ENCODE assay signal across 8 cellular contexts in the genomic region with DNA sequence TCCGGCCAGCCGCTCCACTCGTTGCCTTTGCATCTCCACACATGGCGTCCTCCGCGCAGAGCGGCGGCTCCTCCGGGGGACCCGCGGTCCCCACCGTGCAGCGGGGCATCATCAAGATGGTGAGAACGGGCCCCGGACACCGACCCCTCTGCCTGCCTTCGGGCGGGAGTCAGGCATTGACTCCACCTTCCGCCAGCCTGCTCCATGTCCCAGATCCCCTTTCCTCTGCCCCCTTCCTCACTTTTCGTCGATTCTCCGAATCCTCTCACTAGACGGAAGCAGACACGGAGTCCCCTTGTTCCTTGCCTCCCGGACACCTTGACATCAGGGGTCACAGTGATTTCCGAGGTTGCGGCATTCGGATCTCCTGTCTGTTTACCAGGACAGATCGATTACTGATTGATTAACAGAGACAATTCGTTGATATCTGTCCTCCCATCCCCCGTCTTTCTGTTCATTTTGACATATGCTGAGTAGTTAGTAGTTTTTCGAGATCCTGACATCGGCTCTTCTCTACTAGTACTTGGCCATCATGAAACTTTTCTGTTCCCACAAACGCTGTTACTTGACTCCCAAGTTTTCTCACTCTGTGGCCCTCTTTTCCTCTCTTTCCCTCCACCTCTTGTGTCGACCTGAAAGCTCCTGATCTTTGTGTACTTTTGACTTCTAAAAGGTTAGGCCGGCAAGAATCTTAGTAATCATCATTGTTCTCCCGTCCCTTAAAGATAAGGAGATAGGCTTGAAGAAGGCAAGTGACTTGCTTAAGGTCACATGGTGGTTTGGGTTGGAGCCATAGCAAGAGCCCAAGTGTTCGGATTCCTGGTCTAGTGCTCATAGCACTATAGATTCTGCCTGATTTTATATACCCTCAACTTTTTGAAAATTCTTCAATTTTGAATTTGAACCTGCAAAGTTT. TPM values are rescaled to one million over a fixed set of nuclear protein-coding genes. Genes with fewer than 3 reads are reported as not detected.
A peak's percentile ranks its signal among the peaks of the same experiment; 100 is the strongest.
DNase-seq lines count a peak whose midpoint lies in the region; ATAC-seq lines count a peak whose summit lies in the region.

No MANE protein-coding gene starts in this region.

- no peaks in the 10 kb centered on the region for H3K27me3 ChIP-seq in iPS DF 6.9 (ENCODE audit: control insufficient read depth, insufficient read depth, low read length)

- intact Hi-C loops in activated T-helper 1 cell treated with anti-CD3 and anti-CD28 coated beads, Interleukin-12 subunit alpha, Interleukin-12 subunit beta, Interleukin-2, Interleukin-4 antibody, amounts not matched to agents 30 ng/mL and 10 ng/mL and 1 ng/mL, durations not matched to agents 14 hours and 24 hours and 36 hours (cut with micrococcal nuclease), result loop anchor here (1.0 to 10.0 kb wide), 6 partner anchors 205 to 882 kb away; partner anchors contain the start of genes HILPDA, IMPDH1 and ZNF800

- no peaks in the 10 kb centered on the region for H3K9me3 Mint-ChIP-seq in activated T-helper 1 cell treated with anti-CD3 and anti-CD28 coated beads, Interleukin-12 subunit alpha, Interleukin-12 subunit beta, Interleukin-2, Interleukin-4 antibody, amounts not matched to agents 30 ng/mL and 10 ng/mL and 1 ng/mL, durations not matched to agents 14 hours and 24 hours and 36 hours

- peak overlapping the region; percentile 74 for H3K4me3 ChIP-seq in iPS DF 6.9 (ENCODE audit: low read length)

- ATAC-seq in GM18907 (IDR thresholded peaks at IDR 0.05; ENCODE audit: unreplicated experiment) (peak; percentile 25), HG03457 (IDR thresholded peaks at IDR 0.05; ENCODE audit: unreplicated experiment) (peak; percentile 2), GM18861 (IDR thresholded peaks at IDR 0.05; ENCODE audit: unreplicated experiment) (no peak)
- ATAC-seq in stimulated activated naive CD8-positive, alpha-beta T cell treated with anti-CD3 and anti-CD28 coated beads, Interleukin-15, Interleukin-2, amounts not matched to agents 100 U/mL and 50 U/mL, for 24 hours, result peak; percentile 3

- peak overlapping the region; percentile 98 for H3K27ac Mint-ChIP-seq in activated T-helper 1 cell treated with anti-CD3 and anti-CD28 coated beads, Interleukin-12 subunit alpha, Interleukin-12 subunit beta, Interleukin-2, Interleukin-4 antibody, amounts not matched to agents 30 ng/mL and 10 ng/mL and 1 ng/mL, durations not matched to agents 14 hours and 24 hours and 36 hours

- H3K4me3 Mint-ChIP-seq in activated T-helper 1 cell treated with anti-CD3 and anti-CD28 coated beads, Interleukin-12 subunit alpha, Interleukin-12 subunit beta, Interleukin-2, Interleukin-4 antibody, amounts not matched to agents 30 ng/mL and 10 ng/mL and 1 ng/mL, durations not matched to agents 14 hours and 24 hours and 36 hours, result peak overlapping the region; percentile 100

- H3K36me3 Mint-ChIP-seq in activated T-helper 1 cell treated with anti-CD3 and anti-CD28 coated beads, Interleukin-12 subunit alpha, Interleukin-12 subunit beta, Interleukin-2, Interleukin-4 antibody, amounts not matched to agents 30 ng/mL and 10 ng/mL and 1 ng/mL, durations not matched to agents 14 hours and 24 hours and 36 hours (ENCODE audit: low read depth), result peaks cover 29% of the 10 kb centered on the region

- WGBS in iPS DF 6.9 (ENCODE audit: insufficient coverage, insufficient read length), result no CpG with 5 or more reads among the region's 38 CpGs

- no peaks in the 10 kb centered on the region for H3K9me3 ChIP-seq in iPS DF 6.9 (ENCODE audit: control insufficient read depth, insufficient read depth, low read length)

- peaks cover under 1% of the 10 kb centered on the region for H3K27me3 Mint-ChIP-seq in activated T-helper 1 cell treated with anti-CD3 and anti-CD28 coated beads, Interleukin-12 subunit alpha, Interleukin-12 subunit beta, Interleukin-2, Interleukin-4 antibody, amounts not matched to agents 30 ng/mL and 10 ng/mL and 1 ng/mL, durations not matched to agents 14 hours and 24 hours and 36 hours (ENCODE audit: insufficient read depth)

- H3K4me1 ChIP-seq in iPS DF 6.9 (ENCODE audit: control insufficient read depth, insufficient read depth, low read length), result 0 out of 2 replicates have a peak, but pooled peaks cover 1% of the 10 kb centered on the region

- H3K36me3 ChIP-seq in iPS DF 6.9 (ENCODE audit: control insufficient read depth, insufficient read depth, low read length), result no peaks in the 10 kb centered on the region

- H3K4me1 Mint-ChIP-seq in activated T-helper 1 cell treated with anti-CD3 and anti-CD28 coated beads, Interleukin-12 subunit alpha, Interleukin-12 subunit beta, Interleukin-2, Interleukin-4 antibody, amounts not matched to agents 30 ng/mL and 10 ng/mL and 1 ng/mL, durations not matched to agents 14 hours and 24 hours and 36 hours (ENCODE audit: low read depth), result peaks cover 55% of the 10 kb centered on the region

- in situ Hi-C loops in ACHN (cut with HindIII; ENCODE audit: low pct_ligation_motif_present, low pct_unique_long_range_greater_than_20kb, low sequenced_read_pairs), result no loop called here

- no peak overlapping the region for H3K27ac ChIP-seq in iPS DF 6.9 (ENCODE audit: low read length)

- DNase-seq in ACHN (peak; percentile 35), iPS DF 6.9 (ENCODE audit: low read depth, low spot score) (no peak), NOMO-1 (lab: John Stamatoyannopoulos, UW; ENCODE audit: unreplicated experiment in 2 of 2) (no peak)
- no peak for DNase-seq in activated T-helper 1 cell treated with anti-CD3 and anti-CD28 coated beads, Interleukin-12 subunit alpha, Interleukin-12 subunit beta, Interleukin-2, Interleukin-4 antibody, amounts not matched to agents 30 ng/mL and 10 ng/mL and 1 ng/mL, durations not matched to agents 14 hours and 24 hours and 36 hours (ENCODE audit: low spot score)
- DNase-seq in stimulated activated naive CD8-positive, alpha-beta T cell treated with anti-CD3 and anti-CD28 coated beads, Interleukin-15, Interleukin-2, amounts not matched to agents 100 U/mL and 50 U/mL, for 24 hours, result no peak

RNA-seq across cellular contexts. Expression of gene SND1, which starts 0.6 kb away (rescaled TPM):
- 281 and 292 TPM in 2 replicates for total RNA-seq in activated T-helper 1 cell treated with anti-CD3 and anti-CD28 coated beads, Interleukin-12 subunit alpha, Interleukin-12 subunit beta, Interleukin-2, Interleukin-4 antibody, amounts not matched to agents 30 ng/mL and 10 ng/mL and 1 ng/mL, durations not matched to agents 14 hours and 24 hours and 36 hours

RNA-seq across cellular contexts. Expression of gene PAX4, which starts 34.6 kb away (rescaled TPM):
- not detected in 2 replicates for total RNA-seq in activated T-helper 1 cell treated with anti-CD3 and anti-CD28 coated beads, Interleukin-12 subunit alpha, Interleukin-12 subunit beta, Interleukin-2, Interleukin-4 antibody, amounts not matched to agents 30 ng/mL and 10 ng/mL and 1 ng/mL, durations not matched to agents 14 hours and 24 hours and 36 hours

RNA-seq across cellular contexts. Expression of gene FSCN3, which starts 59.1 kb away (rescaled TPM):
- total RNA-seq in activated T-helper 1 cell treated with anti-CD3 and anti-CD28 coated beads, Interleukin-12 subunit alpha, Interleukin-12 subunit beta, Interleukin-2, Interleukin-4 antibody, amounts not matched to agents 30 ng/mL and 10 ng/mL and 1 ng/mL, durations not matched to agents 14 hours and 24 hours and 36 hours, result 0.93 and 1.4 TPM in 2 replicates
